ENCODE assay signal across 20 cellular contexts in genomic region chr4:72629540-72629939, GRCh38.
DNase-seq lines count a peak whose midpoint lies in the region; TF ChIP-seq lines count a peak whose summit lies in the region.
"Had no signal": no experiment of that assay in that cellular context is flagged by ENCODE, and none has a peak within 500 bp of the region (broad histone marks: within the 10 kb centered on the region; RNA-seq: fewer than 3 reads in every experiment).

No MANE protein-coding gene starts in this region.

- H3K4me3 ChIP-seq in astrocyte of the spinal cord (ENCODE audit: low read depth, low read length), result no peak overlapping the region
- H3K4me3 ChIP-seq: heart left ventricle, smooth muscle cell, tibial nerve had no signal

- TF ChIP-seq CTCF in astrocyte of the spinal cord (IDR thresholded peaks at IDR 0.05; ENCODE audit: low read depth, low read length), result no peak
- TF ChIP-seq CTCF in GM13977 (IDR thresholded peaks at IDR 0.05; ENCODE audit: extremely low read depth, insufficient read depth, missing control alignments), result no peak

- in situ Hi-C loops in astrocyte of the spinal cord (cut with HindIII; ENCODE audit: low sequenced_read_pairs) (no loop called here), GM13977 (cut with MboI; ENCODE audit: low pct_unique_long_range_greater_than_20kb, low sequenced_read_pairs, unreplicated experiment) (no loop called here)

- DNase-seq in EL (peak; percentile 47), M059J (ENCODE audit: low read depth) (peak; percentile 34), astrocyte of the spinal cord (ENCODE audit: low read depth, low spot score) (peak; percentile 37), iris pigment epithelial cell (ENCODE audit: low read depth) (peak; percentile 75), GM13977 (ENCODE audit: low spot score) (no peak), CD1c-positive myeloid dendritic cell (ENCODE audit: extremely low spot score) (no peak), GDM1 (lab: John Stamatoyannopoulos, UW) (no peak)
- no peak for DNase-seq in activated CD4-positive, CD25-positive, alpha-beta regulatory T cell (lab: John Stamatoyannopoulos, UW)
- DNase-seq: activated CD4-positive, alpha-beta T cell treated with anti-CD3 and anti-CD28 coated beads, Interleukin-2, amount 50 U/mL, for 48 hours; activated gamma-delta T cell treated with Interleukin-2 at 50 U/mL for 16 hours; amygdala; CD8-positive, alpha-beta memory T cell; central memory CD4-positive, alpha-beta T cell; heart left ventricle; NCI-H1436; stimulated activated CD4-positive, alpha-beta T cell treated with anti-CD3 and anti-CD28 coated beads, Interleukin-2, amount 100 ng/mL, for 48 hours; stimulated activated naive CD8-positive, alpha-beta T cell treated with anti-CD3 and anti-CD28 coated beads, Interleukin-15, Interleukin-2, amounts not matched to agents 100 U/mL and 50 U/mL, for 24 hours; T-helper 17 cell had no signal

Comparison
In these comparisons a context has a peak if more than half of its experiments do, and no peak if none do; other contexts are left out.
1. DNase-seq: peak in EL (single experiment), M059J (single experiment), astrocyte of the spinal cord (single experiment) and iris pigment epithelial cell (single experiment); none in activated CD4-positive, CD25-positive, alpha-beta regulatory T cell (0 of 4), GM13977 (single experiment), CD1c-positive myeloid dendritic cell (single experiment) and GDM1 (single experiment).